16 cellular contexts compared by ENCODE assay signal in the genomic region with DNA sequence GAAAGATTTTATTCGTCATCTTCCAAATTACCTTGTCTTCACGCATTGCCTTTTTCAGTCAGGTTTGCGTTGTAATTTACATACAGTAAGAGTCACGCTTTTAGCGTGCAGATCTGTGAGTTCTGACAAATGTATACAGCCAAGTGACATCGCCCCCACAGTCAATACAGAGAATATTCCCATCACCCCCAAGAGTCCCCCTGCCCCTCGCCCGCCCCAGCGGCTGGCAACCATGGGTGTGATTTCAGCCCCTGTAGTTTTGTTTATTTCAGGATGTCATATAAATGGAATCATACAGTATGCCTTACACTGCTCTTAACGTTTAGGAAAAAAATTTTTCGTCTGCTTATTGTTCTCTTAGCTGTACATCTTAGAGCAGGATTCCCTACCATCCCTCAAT.
DNase-seq lines count a peak whose midpoint lies in the region; TF ChIP-seq lines count a peak whose summit lies in the region.
"Had no signal": no experiment of that assay in that cellular context is flagged by ENCODE, and none has a peak within 500 bp of the region (broad histone marks: within the 10 kb centered on the region; RNA-seq: fewer than 3 reads in every experiment).

No MANE protein-coding gene starts in this region.

- H3K27ac Mint-ChIP-seq in MCF 10A (ENCODE audit: low read depth, unreplicated experiment): peak overlapping the region; percentile 88
- H3K27ac Mint-ChIP-seq in endothelial cell (ENCODE audit: unreplicated experiment): peak overlapping the region; percentile 30
- peak overlapping the region; percentile 53 for H3K27ac Mint-ChIP-seq in neural progenitor cell

- no peak overlapping the region for H3K27ac ChIP-seq in mammary epithelial cell (ENCODE audit: insufficient read depth, low read depth, low read length)
- no peak overlapping the region for H3K27ac ChIP-seq in neural progenitor cell
- H3K27ac ChIP-seq in vagina: peak overlapping the region; percentile 86

- H3K9ac ChIP-seq in mammary epithelial cell (ENCODE audit: insufficient read depth, low read length) (no peak overlapping the region), neural progenitor cell (no peak overlapping the region)

- in situ Hi-C loops in mammary epithelial cell (cut with MboI; ENCODE audit: low sequenced_read_pairs in 2 of 2): no loop called here

- 92% methylated on average over 8 of the region's 11 CpGs for WGBS in mammary epithelial cell (ENCODE audit: low coverage, missing lambda C conversion rate)

- H3K4me1 Mint-ChIP-seq in MCF 10A (ENCODE audit: insufficient read depth, unreplicated experiment): peaks cover 60% of the 10 kb centered on the region
- H3K4me1 Mint-ChIP-seq in endothelial cell (ENCODE audit: unreplicated experiment): peaks cover 5% of the 10 kb centered on the region
- peaks cover 55% of the 10 kb centered on the region for H3K4me1 Mint-ChIP-seq in neural progenitor cell

- CTCF ChIA-PET in MCF 10A (lab: Yijun Ruan, JAX) (interaction anchor here (2.0 to 2.6 kb wide), 2 partner anchors 14 to 20 kb away, joined by 7 to 12 read pairs; no protein-coding TSS in a partner anchor), mammary epithelial cell (lab: Charles Lee; ENCODE audit: low non-redundant PET) (interaction anchor here (0.6 kb wide), 1 partner anchor 122 kb away, joined by 4 read pairs; no protein-coding TSS in a partner anchor)

- H2AFZ ChIP-seq in mammary epithelial cell (ENCODE audit: low read depth, low read length): no peak overlapping the region
- no peak overlapping the region for H2AFZ ChIP-seq in neural progenitor cell (replicated peaks)

- DNase-seq in MCF 10A (ENCODE audit: unreplicated experiment) (no peak), mammary epithelial cell (no peak), endothelial cell (ENCODE audit: low spot score) (no peak), neural progenitor cell (ENCODE audit: low spot score) (no peak), vagina (ENCODE audit: extremely low spot score in 2 of 2) (no peak), HK-2 (ENCODE audit: unreplicated experiment) (no peak), T-helper 1 cell (no peak), NCI-H146 (lab: John Stamatoyannopoulos, UW) (no peak)
- DNase-seq: C1 segment of cervical spinal cord, COR-L47, DMS53, MV-4-11, NCI-H1417 treated with DMSO at 0.1 percent for 48 hours, NCI-H226, NCI-H526 treated with DMSO at 0.1 percent for 48 hours, OCI-M1 had no signal

- H3K4me3 Mint-ChIP-seq in MCF 10A (ENCODE audit: unreplicated experiment) (no peak overlapping the region), endothelial cell (ENCODE audit: unreplicated experiment) (peak overlapping the region; percentile 54), neural progenitor cell (no peak overlapping the region)

- H3K36me3 ChIP-seq in mammary epithelial cell (ENCODE audit: insufficient read depth, low read length) (peaks cover 1% of the 10 kb centered on the region), neural progenitor cell (no peaks in the 10 kb centered on the region), vagina (no peaks in the 10 kb centered on the region)

- dilution Hi-C loops in mammary epithelial cell (cut with HindIII; ENCODE audit: low sequenced_read_pairs): no loop called here

- peaks cover 54% of the 10 kb centered on the region for H3K4me1 ChIP-seq in mammary epithelial cell (ENCODE audit: insufficient read depth, low read length)
- no peaks in the 10 kb centered on the region for H3K4me1 ChIP-seq in neural progenitor cell
- H3K4me1 ChIP-seq in vagina: peaks cover 59% of the 10 kb centered on the region

- no peaks in the 10 kb centered on the region for H3K27me3 Mint-ChIP-seq in MCF 10A (ENCODE audit: insufficient read depth, unreplicated experiment)
- peaks cover 18% of the 10 kb centered on the region for H3K27me3 Mint-ChIP-seq in endothelial cell (ENCODE audit: unreplicated experiment)
- peaks cover 5% of the 10 kb centered on the region for H3K27me3 Mint-ChIP-seq in neural progenitor cell (ENCODE audit: insufficient read depth, low read depth)

- no peak for TF ChIP-seq CTCF in MCF 10A (IDR thresholded peaks at IDR 0.05; ENCODE audit: unreplicated experiment)
- no peak for TF ChIP-seq CTCF in mammary epithelial cell (conservative IDR thresholded peaks at IDR 0.05 in 1 of 2, IDR thresholded peaks at IDR 0.05 in 1 of 2; ENCODE audit: extremely low read depth in 1 of 2, insufficient read depth in 1 of 2, low read depth in 1 of 2, low read length in 2 of 2)
- no peak for TF ChIP-seq CTCF in endothelial cell (IDR thresholded peaks at IDR 0.05; ENCODE audit: unreplicated experiment)
- TF ChIP-seq CTCF in neural progenitor cell (IDR thresholded peaks at IDR 0.05): no peak
- TF ChIP-seq CTCF in vagina (IDR thresholded peaks at IDR 0.05): no peak

- no peaks in the 10 kb centered on the region for H3F3A ChIP-seq in neural progenitor cell (ENCODE audit: low read depth)

- no peaks in the 10 kb centered on the region for H3K27me3 ChIP-seq in mammary epithelial cell (ENCODE audit: insufficient read depth, low read length)
- no peaks in the 10 kb centered on the region for H3K27me3 ChIP-seq in neural progenitor cell
- no peaks in the 10 kb centered on the region for H3K27me3 ChIP-seq in vagina

- H3K36me3 Mint-ChIP-seq in MCF 10A (ENCODE audit: insufficient read depth, unreplicated experiment) (peaks cover 32% of the 10 kb centered on the region), endothelial cell (ENCODE audit: low read depth, unreplicated experiment) (peaks cover 7% of the 10 kb centered on the region), neural progenitor cell (peaks cover 3% of the 10 kb centered on the region)

- POLR2A ChIA-PET in MCF 10A (lab: Yijun Ruan, JAX): interaction anchor here (1.0 to 5.3 kb wide), 7 partner anchors 15 to 75 kb away, joined by 3 to 64 read pairs (median 6); no protein-coding TSS in a partner anchor

- intact Hi-C loops in MCF 10A (cut with micrococcal nuclease): loop anchor here (5.0 kb wide), 1 partner anchor 155 kb away; no protein-coding TSS in a partner anchor
- intact Hi-C loops in mammary epithelial cell (cut with micrococcal nuclease): no loop called here
- intact Hi-C loops in vagina (cut with DNase I): no loop called here

- no peak overlapping the region for H3K4me3 ChIP-seq in mammary epithelial cell (replicated peaks in 1 of 3; ENCODE audit: insufficient read depth in 1 of 3, low read depth in 2 of 3, low read length in 3 of 3)
- H3K4me3 ChIP-seq in neural progenitor cell: no peak overlapping the region
- H3K4me3 ChIP-seq in vagina: no peak overlapping the region

- no peak for TF ChIP-seq POLR2A in vagina (IDR thresholded peaks at IDR 0.05)

- H3K79me2 ChIP-seq in mammary epithelial cell (ENCODE audit: insufficient read depth, low read length) (peaks cover 89% of the 10 kb centered on the region), neural progenitor cell (ENCODE audit: low read depth) (peaks cover 26% of the 10 kb centered on the region)

- no peaks in the 10 kb centered on the region for H4K20me1 ChIP-seq in mammary epithelial cell (ENCODE audit: insufficient read depth, low read length)
- peaks cover 53% of the 10 kb centered on the region for H4K20me1 ChIP-seq in neural progenitor cell (ENCODE audit: low read depth)

- no peaks in the 10 kb centered on the region for H3K9me3 ChIP-seq in mammary epithelial cell (replicated peaks; ENCODE audit: insufficient read depth, low read length)
- H3K9me3 ChIP-seq in neural progenitor cell (ENCODE audit: low read depth): no peaks in the 10 kb centered on the region
- no peaks in the 10 kb centered on the region for H3K9me3 ChIP-seq in vagina

- H3K9me3 Mint-ChIP-seq in MCF 10A (ENCODE audit: unreplicated experiment) (no peaks in the 10 kb centered on the region), endothelial cell (ENCODE audit: unreplicated experiment) (no peaks in the 10 kb centered on the region), neural progenitor cell (no peaks in the 10 kb centered on the region)

- BruUV-seq in MCF 10A (replicated peaks; lab: Mats Ljungman, UMichigan): no TSS peak
- no TSS peak for BruUV-seq in mammary epithelial cell (replicated peaks; lab: Mats Ljungman, UMichigan)

- H3K4me2 ChIP-seq in mammary epithelial cell (ENCODE audit: insufficient read depth, low read depth, low read length): no peak overlapping the region
- H3K4me2 ChIP-seq in neural progenitor cell: no peak overlapping the region

Comparison
In these comparisons a context has a peak if more than half of its experiments do, and no peak if none do; other contexts are left out.
1. H3K27ac Mint-ChIP-seq: peak in every context shown above with its lines; median percentile 88 in MCF 10A; 53 in neural progenitor cell; 30 in endothelial cell.